In the genomic region with DNA sequence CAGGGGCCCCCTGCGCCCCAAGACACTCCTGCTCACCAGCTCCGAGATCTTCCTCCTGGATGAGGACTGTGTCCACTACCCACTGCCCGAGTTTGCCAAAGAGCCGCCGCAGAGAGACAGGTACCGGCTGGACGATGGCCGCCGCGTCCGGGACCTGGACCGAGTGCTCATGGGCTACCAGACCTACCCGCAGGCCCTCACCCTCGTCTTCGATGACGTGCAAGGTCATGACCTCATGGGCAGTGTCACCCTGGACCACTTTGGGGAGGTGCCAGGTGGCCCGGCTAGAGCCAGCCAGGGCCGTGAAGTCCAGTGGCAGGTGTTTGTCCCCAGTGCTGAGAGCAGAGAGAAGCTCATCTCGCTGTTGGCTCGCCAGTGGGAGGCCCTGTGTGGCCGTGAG, we compare ENCODE assay signal across 20 cellular contexts. TPM values are rescaled to one million over a fixed set of nuclear protein-coding genes. Genes with fewer than 3 reads are reported as not detected.
DNase-seq lines count a peak whose midpoint lies in the region; ATAC-seq and TF ChIP-seq lines count a peak whose summit lies in the region.
"Had no signal": no experiment of that assay in that cellular context is flagged by ENCODE, and none has a peak within 500 bp of the region (broad histone marks: within the 10 kb centered on the region; RNA-seq: fewer than 3 reads in every experiment).

No MANE protein-coding gene starts in this region.

- peaks cover 6 to 81% (median 69%) of the 10 kb centered on the region in 9 donors for H3K4me1 ChIP-seq in heart right ventricle
- H3K4me1 ChIP-seq in lower lobe of right lung = peaks cover 70% of the 10 kb centered on the region

- H3K36me3 ChIP-seq in heart right ventricle (peaks cover 0 to 67% (median 54%) of the 10 kb centered on the region in 9 donors), lower lobe of right lung (peaks cover 63% of the 10 kb centered on the region)

- no peaks in the 10 kb centered on the region for H3K9me3 ChIP-seq in heart right ventricle
- H3K9me3 ChIP-seq in lower lobe of right lung = no peaks in the 10 kb centered on the region

- TF ChIP-seq CTCF in heart right ventricle (IDR thresholded peaks at IDR 0.05) (no peak), coronary artery (IDR thresholded peaks at IDR 0.05) (no peak), lower lobe of right lung (IDR thresholded peaks at IDR 0.05) (no peak)

- H3K27ac ChIP-seq in heart right ventricle = peak overlapping the region in 6 of 10 donors; percentile 54 to 90 (median 76)
- peak overlapping the region in 1 of 2 donors; percentile 79 for H3K27ac ChIP-seq in coronary artery
- peak overlapping the region; percentile 63 for H3K27ac ChIP-seq in lower lobe of right lung
- H3K27ac ChIP-seq: 22Rv1, KMS-11, PC-9 had no signal

- DNase-seq in heart right ventricle (no peak), left cardiac atrium (no peak), coronary artery (ENCODE audit: low spot score) (no peak), lower lobe of right lung (no peak), RPMI8226 (no peak), mucosa of gallbladder (ENCODE audit: low spot score) (no peak), NCI-H2081 treated with DMSO at 0.1 percent for 48 hours (lab: John Stamatoyannopoulos, UW) (no peak)
- DNase-seq: CD4-positive, CD25-positive, alpha-beta regulatory T cell; DMS153; H9; MM.1S; NCI-H2029 treated with DMSO at 0.1 percent for 48 hours; NCI-H2227 treated with DMSO at 0.1 percent for 48 hours; NCI-H526 treated with DMSO at 0.1 percent for 48 hours; PC-9; SHP77 treated with DMSO at 0.1 percent for 48 hours had no signal

- WGBS in heart right ventricle, 2 donors = 93% methylated on average over 21 of the region's 21 CpGs

- H3K4me3 ChIP-seq in heart right ventricle (no peak overlapping the region), coronary artery (peak overlapping the region; percentile 28), lower lobe of right lung (no peak overlapping the region)
- H3K4me3 ChIP-seq: PC-9 had no signal

- intact Hi-C loops in heart right ventricle (cut with DNase I) = loop anchor here in 3 of 10 donors (5.0 kb wide), 3 partner anchors 35 to 45 kb away; a partner anchor contains a TSS
- intact Hi-C loops in left cardiac atrium (cut with DNase I) = no loop called here
- intact Hi-C loops in lower lobe of right lung (cut with DNase I) = no loop called here

- no peak for ATAC-seq in heart right ventricle
- ATAC-seq in left cardiac atrium = no peak
- ATAC-seq in lower lobe of right lung = no peak

- no peaks in the 10 kb centered on the region for H3K27me3 ChIP-seq in heart right ventricle
- H3K27me3 ChIP-seq in lower lobe of right lung (ENCODE audit: low read depth) = no peaks in the 10 kb centered on the region

RNA-seq across cellular contexts. Expression of a gene that starts 3.1 kb away (rescaled TPM):
- total RNA-seq in heart right ventricle (100 to 1,000 TPM in 2 of 10 donors, 10 to 100 TPM in 8; 17.4 to 159 (median 33.2) TPM), left cardiac atrium (100 to 1,000 TPM; 169 to 195 TPM), lower lobe of right lung (133 TPM), mucosa of gallbladder (222 TPM)
- 100 to 1,000 TPM in 1 of 2 donors, 10 to 100 TPM in 1; 54.1 to 231 TPM for polyA plus RNA-seq in heart right ventricle
- total RNA-seq: NCI-H460 had no signal
- polyA plus RNA-seq: CD4-positive, CD25-positive, alpha-beta regulatory T cell; IgD-negative memory B cell had no signal

RNA-seq across cellular contexts. Expression of a gene that starts 36.7 kb away (rescaled TPM):
- 10 to 100 TPM; 35.3 to 56.3 (median 41.9) TPM for total RNA-seq in heart right ventricle
- polyA plus RNA-seq in heart right ventricle = 10 to 100 TPM; 24.0 to 53.6 TPM
- total RNA-seq in left cardiac atrium = 10 to 100 TPM; 45.9 to 49.0 TPM
- total RNA-seq in lower lobe of right lung = 90.2 TPM
- total RNA-seq in mucosa of gallbladder = 111 TPM

RNA-seq across cellular contexts. Expression of a gene that starts 38.2 kb away (rescaled TPM):
- 1,000 to 10,000 TPM; 6,035 to 9,296 (median 8,226) TPM for total RNA-seq in heart right ventricle
- polyA plus RNA-seq in heart right ventricle = over 10,000 TPM in 1 of 2 donors, 1,000 to 10,000 TPM in 1; 9,937 to 18,066 TPM
- 1,000 to 10,000 TPM; 2,841 to 3,233 TPM for total RNA-seq in left cardiac atrium
- total RNA-seq in lower lobe of right lung = 44.0 TPM
- 0.81 TPM for total RNA-seq in mucosa of gallbladder
- polyA plus RNA-seq: IgD-negative memory B cell had no signal

RNA-seq across cellular contexts. Expression of a gene that starts 41.6 kb away (rescaled TPM):
- total RNA-seq in heart right ventricle = 100 to 1,000 TPM in 1 of 10 donors, 10 to 100 TPM in 9; 25.1 to 108 (median 44.5) TPM
- 100 to 1,000 TPM in 1 of 2 donors, 10 to 100 TPM in 1; 95.1 to 138 TPM for polyA plus RNA-seq in heart right ventricle
- 100 to 1,000 TPM; 114 to 141 TPM for total RNA-seq in left cardiac atrium
- 28.5 TPM for total RNA-seq in lower lobe of right lung
- 20.3 TPM for total RNA-seq in mucosa of gallbladder

RNA-seq across cellular contexts. Expression of a gene that starts 44.3 kb away (rescaled TPM):
- total RNA-seq in heart right ventricle (10 to 100 TPM; 30.2 to 98.0 (median 66.9) TPM), left cardiac atrium (10 to 100 TPM; 52.9 to 70.4 TPM), lower lobe of right lung (16.3 TPM), mucosa of gallbladder (14.6 TPM)
- 100 to 1,000 TPM in 1 of 2 donors, 10 to 100 TPM in 1; 83.5 to 147 TPM for polyA plus RNA-seq in heart right ventricle

Comparison
In these comparisons a context has a peak if more than half of its experiments do, and no peak if none do; other contexts are left out.
1. RNA of a gene that starts 38.2 kb away (total RNA-seq): 6,035 to 9,296 TPM in heart right ventricle and 2,841 to 3,233 TPM in left cardiac atrium; 44.0 TPM in lower lobe of right lung (single experiment) and 0.81 TPM in mucosa of gallbladder (single experiment); every median in the first group is over 10 times any median in the second.